In genomic region chr11:10067629-10068300, GRCh38 we compare ENCODE assay signal across 15 cellular contexts.
"Had no signal": no experiment of that assay in that cellular context is flagged by ENCODE, and none has a peak within 500 bp of the region (broad histone marks: within the 10 kb centered on the region; RNA-seq: fewer than 3 reads in every experiment).

No MANE protein-coding gene starts in this region.

- DNase-seq: activated CD4-positive, alpha-beta memory T cell treated with anti-CD3 and anti-CD28 coated beads for 36 hours; activated CD8-positive, alpha-beta memory T cell treated with anti-CD3 and anti-CD28 coated beads, Interleukin-2, amount 50 U/mL, for 4 hours; activated naive CD4-positive, alpha-beta T cell; activated naive CD8-positive, alpha-beta T cell treated with anti-CD3 and anti-CD28 coated beads, Interleukin-2, amount 50 U/mL, for 24 hours; dorsolateral prefrontal cortex; hypothalamus; mammary epithelial cell; stimulated activated CD4-positive, alpha-beta T cell treated with anti-CD3 and anti-CD28 coated beads, Interleukin-15, amount 100 ng/mL, for 24 hours; stimulated activated CD4-positive, alpha-beta T cell treated with anti-CD3 and anti-CD28 coated beads, Interleukin-4, amount 100 ng/mL, for 24 hours; upper lobe of left lung had no signal

- H3K4me3 ChIP-seq: ascending aorta, dorsolateral prefrontal cortex, esophagus muscularis mucosa, upper lobe of left lung had no signal

- H3K27ac ChIP-seq: ascending aorta, dorsolateral prefrontal cortex, esophagus muscularis mucosa, upper lobe of left lung had no signal

- H3K36me3 Mint-ChIP-seq: activated CD4-positive, alpha-beta memory T cell treated with anti-CD3 and anti-CD28 coated beads for 36 hours had no signal

- H3K36me3 ChIP-seq: ascending aorta, esophagus muscularis mucosa, upper lobe of left lung had no signal

- H3K4me1 Mint-ChIP-seq: activated naive CD8-positive, alpha-beta T cell treated with anti-CD3 and anti-CD28 coated beads, Interleukin-2, amount 50 U/mL, for 24 hours; nephron had no signal

- H3K4me3 Mint-ChIP-seq: activated CD4-positive, alpha-beta memory T cell treated with anti-CD3 and anti-CD28 coated beads for 36 hours; activated naive CD8-positive, alpha-beta T cell treated with anti-CD3 and anti-CD28 coated beads, Interleukin-2, amount 50 U/mL, for 24 hours; nephron; stimulated activated naive CD8-positive, alpha-beta T cell treated with anti-CD3 and anti-CD28 coated beads, Interleukin-15, Interleukin-2, amounts not matched to agents 100 ng/mL and 50 ng/mL, for 24 hours had no signal

- ATAC-seq: activated naive CD8-positive, alpha-beta T cell treated with anti-CD3 and anti-CD28 coated beads, Interleukin-2, amount 50 U/mL, for 24 hours; left lobe of liver had no signal

- H3K4me1 ChIP-seq: ascending aorta, esophagus muscularis mucosa, upper lobe of left lung had no signal

- H3K27me3 Mint-ChIP-seq: activated CD4-positive, alpha-beta memory T cell treated with anti-CD3 and anti-CD28 coated beads for 36 hours; activated naive CD8-positive, alpha-beta T cell treated with anti-CD3 and anti-CD28 coated beads, Interleukin-2, amount 50 U/mL, for 24 hours; stimulated activated naive CD8-positive, alpha-beta T cell treated with anti-CD3 and anti-CD28 coated beads, Interleukin-15, Interleukin-2, amounts not matched to agents 100 ng/mL and 50 ng/mL, for 24 hours had no signal

- H3K27ac Mint-ChIP-seq: activated CD4-positive, alpha-beta memory T cell treated with anti-CD3 and anti-CD28 coated beads for 36 hours; activated naive CD8-positive, alpha-beta T cell treated with anti-CD3 and anti-CD28 coated beads, Interleukin-2, amount 50 U/mL, for 24 hours; nephron; stimulated activated naive CD8-positive, alpha-beta T cell treated with anti-CD3 and anti-CD28 coated beads, Interleukin-15, Interleukin-2, amounts not matched to agents 100 ng/mL and 50 ng/mL, for 24 hours had no signal

- H3K27me3 ChIP-seq: ascending aorta, dorsolateral prefrontal cortex, esophagus muscularis mucosa, upper lobe of left lung had no signal

- H3K9me3 ChIP-seq: esophagus muscularis mucosa, upper lobe of left lung had no signal
